ENCODE assay signal across 1 cellular context in the genomic region with DNA sequence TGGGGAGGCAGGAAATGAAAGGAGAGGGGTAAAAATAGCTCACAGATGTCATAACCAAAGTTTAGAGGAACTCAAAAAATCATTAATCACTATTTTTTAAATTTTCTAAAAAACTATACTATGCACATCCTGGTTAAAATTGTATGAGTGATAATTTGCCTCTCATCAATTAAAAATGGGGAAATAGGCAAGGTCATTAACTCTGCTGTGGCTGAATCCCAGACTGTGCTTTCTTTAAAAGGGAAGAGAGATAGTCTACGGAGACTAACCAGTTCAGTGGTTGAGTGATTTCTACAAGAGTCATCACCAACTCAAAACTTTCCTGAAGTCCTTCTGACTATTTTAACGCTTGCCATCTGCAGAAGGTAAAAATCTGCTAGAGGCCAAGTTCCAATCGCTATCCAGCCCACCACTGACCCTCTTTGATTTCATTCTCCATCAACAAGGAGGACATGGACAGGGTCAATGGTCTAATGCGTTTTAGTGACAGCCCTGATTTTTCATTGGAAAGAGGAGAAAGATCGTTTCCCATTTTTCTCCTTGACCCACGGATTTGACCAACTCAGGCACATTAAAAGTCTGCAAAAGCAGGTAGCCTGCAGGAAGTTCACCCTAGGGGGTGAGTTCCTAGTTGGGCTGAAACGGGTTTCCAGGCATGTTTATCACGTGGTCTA.
A peak's percentile ranks its signal among the peaks of the same experiment; 100 is the strongest.
TF ChIP-seq lines count a peak whose summit lies in the region.

No MANE protein-coding gene starts in this region.

TF ChIP-seq in H1, 55 proteins besides CTCF, POLR2A, EP300 and RAD21:
- TF ChIP-seq MAX (IDR thresholded peaks at IDR 0.05) (0 out of 2 replicates have a peak, but pooled peaks have one; percentile 71), POLR2AphosphoS5 (IDR thresholded peaks at IDR 0.05; ENCODE audit: low read depth, low read length) (no peak), CHD2 (IDR thresholded peaks at IDR 0.05; ENCODE audit: low read length) (no peak), KDM5A (IDR thresholded peaks at IDR 0.05; ENCODE audit: low read length) (no peak), CBX5 (IDR thresholded peaks at IDR 0.05; ENCODE audit: low read depth, low read length) (no peak), SIRT6 (IDR thresholded peaks at IDR 0.05; ENCODE audit: low read length) (no peak), GTF2F1 (IDR thresholded peaks at IDR 0.05; ENCODE audit: borderline replicate concordance, low read depth, low read length) (no peak)
